Comparison of ENCODE assay signal across 20 cellular contexts in genomic region chrX:40004916-40005289, GRCh38.
DNase-seq lines count a peak whose midpoint lies in the region; ATAC-seq, FAIRE-seq and TF ChIP-seq lines count a peak whose summit lies in the region.
"Had no signal": no experiment of that assay in that cellular context is flagged by ENCODE, and none has a peak within 500 bp of the region (broad histone marks: within the 10 kb centered on the region; RNA-seq: fewer than 3 reads in every experiment).

No MANE protein-coding gene starts in this region.

- intact Hi-C loops in posterior cingulate gyrus (cut with DNase I), result no loop called here

- H3K27me3 ChIP-seq in BLaER1 treated with 17β-estradiol and CSF1 and Interleukin-3, amounts not matched to agents 10 nM and 100 nM, result peaks cover 59 to 68% (median 64%) of the 10 kb centered on the region in 11 experiments
- H3K27me3 ChIP-seq in H7 (ENCODE audit: control insufficient read depth, insufficient read depth, low read length) (peaks cover 48% of the 10 kb centered on the region; the same call in 1 of the 2 replicates), H1 (replicated peaks in 1 of 4; ENCODE audit: control insufficient read depth in 3 of 4, extremely low read depth in 1 of 4, insufficient read depth in 3 of 4, low read length in 3 of 4) (peaks cover 13 to 52% (median 36%) of the 10 kb centered on the region in 4 experiments; a peak in 6 of 7 replicates)
- H3K27me3 ChIP-seq: upper lobe of right lung had no signal

- no peak overlapping the region for H2AK5ac ChIP-seq in H1 (ENCODE audit: low read depth, low read length)

- peaks cover 17% of the 10 kb centered on the region for H3K27me3 Mint-ChIP-seq in nephron (ENCODE audit: low read depth)

- peak overlapping the region in 4 of 11 experiments; percentile 18 to 59 (median 42); a peak in 1 of 22 replicates for H3K9ac ChIP-seq in BLaER1 treated with 17β-estradiol and CSF1 and Interleukin-3, amounts not matched to agents 10 nM and 100 nM
- no peak overlapping the region for H3K9ac ChIP-seq in H1 (replicated peaks in 1 of 4; ENCODE audit: extremely low read depth in 1 of 4, low read depth in 3 of 4, low read length in 3 of 4)

- H3K4me3 ChIP-seq in BLaER1 treated with 17β-estradiol and CSF1 and Interleukin-3, amounts not matched to agents 10 nM and 100 nM, result peak overlapping the region in 9 of 10 experiments; percentile 32 to 59 (median 47); a peak in 15 of 20 replicates
- peak overlapping the region; percentile 59 for H3K4me3 ChIP-seq in H7 (ENCODE audit: insufficient read depth, low read depth, low read length)
- peak overlapping the region; percentile 22 to 64 (median 44) for H3K4me3 ChIP-seq in H1 (ENCODE audit: extremely low read depth in 1 of 4, insufficient read depth in 2 of 4, low read depth in 3 of 4, low read length in 4 of 4)
- H3K4me3 ChIP-seq: left lung, right lobe of liver, upper lobe of right lung had no signal

- H3K79me2 ChIP-seq in H1 (ENCODE audit: control insufficient read depth in 1 of 2, insufficient read depth in 2 of 2, low read length in 2 of 2), result no peaks in the 10 kb centered on the region

- H3K9me3 Mint-ChIP-seq in nephron, result peaks cover 7% of the 10 kb centered on the region
- H3K9me3 Mint-ChIP-seq: dendritic cell treated with granulocyte-macrophage colony-stimulating factor and Interleukin-4, amounts not matched to agents 40 ng/mL and 50 ng/mL, for 4 days had no signal

- peaks cover 27 to 42% (median 35%) of the 10 kb centered on the region in 11 experiments for H3K9me3 ChIP-seq in BLaER1 treated with 17β-estradiol and CSF1 and Interleukin-3, amounts not matched to agents 10 nM and 100 nM (replicated peaks in 1 of 11)
- H3K9me3 ChIP-seq in H1 (ENCODE audit: insufficient read depth in 2 of 2, low read depth in 1 of 2, low read length in 1 of 2), result no peaks in the 10 kb centered on the region
- H3K9me3 ChIP-seq: heart right ventricle, left lung, right lobe of liver, upper lobe of right lung had no signal

- H3K36me3 ChIP-seq in BLaER1 treated with 17β-estradiol and CSF1 and Interleukin-3, amounts not matched to agents 10 nM and 100 nM, result no peaks in the 10 kb centered on the region
- no peaks in the 10 kb centered on the region for H3K36me3 ChIP-seq in H7 (replicated peaks; ENCODE audit: control insufficient read depth, insufficient read depth, low read length)
- H3K36me3 ChIP-seq in H1 (ENCODE audit: control insufficient read depth in 2 of 4, insufficient read depth in 4 of 4, low read length in 3 of 4), result no peaks in the 10 kb centered on the region
- H3K36me3 ChIP-seq: heart right ventricle, left lung, right lobe of liver, upper lobe of right lung had no signal

- H3K4me1 Mint-ChIP-seq in nephron, result peaks cover 54% of the 10 kb centered on the region

- H4K8ac ChIP-seq in H1 (ENCODE audit: extremely low read depth, insufficient read depth, low read length), result no peak overlapping the region; the same call in 1 of the 2 replicates

- no peak overlapping the region for H2BK120ac ChIP-seq in H1 (replicated peaks; ENCODE audit: low read depth, low read length)

- TF ChIP-seq CTCF in H1 (IDR thresholded peaks at IDR 0.05; ENCODE audit: control extremely low read depth in 1 of 3, insufficient read depth in 1 of 3, low read depth in 1 of 3, low read length in 3 of 3), result no peak
- TF ChIP-seq CTCF in nephron (IDR thresholded peaks at IDR 0.05; ENCODE audit: unreplicated experiment in 3 of 3), result no peak

- DNase-seq in H7 (peak; percentile 60), H1 (ENCODE audit: low read depth in 1 of 2, low spot score in 2 of 2) (peak in 1 of 2 experiments; percentile 45), HuH-7.5 (ENCODE audit: low spot score) (no peak), posterior cingulate gyrus (no peak)
- no peak for DNase-seq in NK-92 treated with Interleukin-12 subunit alpha and Interleukin-12 subunit beta, amount 100 ng/mL, for 24 hours (lab: John Stamatoyannopoulos, UW)
- DNase-seq: AML-193; DMS79 treated with DMSO at 0.1 percent for 48 hours; HCEC 1CT; left lung; NCI-H1048; NCI-H2171 treated with DMSO at 0.1 percent for 48 hours; Right ventricle myocardium superior; stimulated activated CD4-positive, alpha-beta T cell treated with anti-CD3 and anti-CD28 coated beads, Interleukin-2, amount 100 ng/mL, for 48 hours; upper lobe of right lung had no signal

- CTCF ChIA-PET in H1 (lab: Charles Lee; ENCODE audit: partially characterized antibody), result interaction anchor here (0.7 kb wide), 1 partner anchor 527 kb away, joined by 4 read pairs; no protein-coding TSS in a partner anchor

- H2BK12ac ChIP-seq in H1 (ENCODE audit: low read depth, low read length), result no peak overlapping the region

- no peak overlapping the region for H3K18ac ChIP-seq in H1 (ENCODE audit: extremely low read depth, low read length)

- no peak overlapping the region for H3K4ac ChIP-seq in H1 (replicated peaks; ENCODE audit: insufficient read length, low read depth, low read length)

- TF ChIP-seq POLR2A in H1 (IDR thresholded peaks at IDR 0.05; ENCODE audit: control extremely low read depth in 1 of 2, low read depth in 2 of 2, low read length in 2 of 2), result no peak

- no peaks in the 10 kb centered on the region for H3K79me1 ChIP-seq in H1 (ENCODE audit: low read depth, low read length)

- H4K91ac ChIP-seq in H1 (replicated peaks; ENCODE audit: insufficient read length, low read length), result no peak overlapping the region

- peaks cover 6% of the 10 kb centered on the region; the same call in 1 of the 2 replicates for H3K23me2 ChIP-seq in H1 (ENCODE audit: low read depth, low read length)

- ATAC-seq in GM21619 (IDR thresholded peaks at IDR 0.05; ENCODE audit: unreplicated experiment), result no peak
- ATAC-seq: left lung, upper lobe of right lung had no signal

- no peak overlapping the region for H2BK5ac ChIP-seq in H1 (ENCODE audit: low read depth, low read length)

- H2AFZ ChIP-seq in H1 (ENCODE audit: low read length), result no peak overlapping the region

- FAIRE-seq in H1 (lab: Jason Lieb, UNC), result no peak

- H3K4me3 Mint-ChIP-seq in nephron, result no peak overlapping the region

- no peaks in the 10 kb centered on the region for H3K36me3 Mint-ChIP-seq in nephron (ENCODE audit: low read depth)

- WGBS in H1 (ENCODE audit: extremely low coverage in 1 of 2, insufficient coverage in 1 of 2, insufficient read length in 1 of 2, insufficient replicate concordance in 2 of 2, low coverage in 1 of 2, low lambda C conversion rate in 2 of 2, missing lambda C conversion rate in 1 of 2), 2 experiments, result 2% methylated on average over 14 of the region's 15 CpGs; no CpG with 5 or more reads in 1 of the 2 experiments

- POLR2A ChIA-PET in H1 (lab: Charles Lee; ENCODE audit: partially characterized antibody), result interaction anchor here (0.7 to 0.8 kb wide), 3 partner anchors 85 to 103 kb away, joined by 3 to 5 read pairs (median 4); no protein-coding TSS in a partner anchor

- TF ChIP-seq RAD21 in H1 (IDR thresholded peaks at IDR 0.05 in 1 of 2, conservative IDR thresholded peaks at IDR 0.05 in 1 of 2; ENCODE audit: low read depth in 2 of 2, low read length in 2 of 2), result no peak; a peak in 1 of 4 replicates

- H3K14ac ChIP-seq in H1 (ENCODE audit: insufficient read length), result no peak overlapping the region

- peak overlapping the region; percentile 13 to 93 (median 92) for H3K27ac Mint-ChIP-seq in nephron
- H3K27ac Mint-ChIP-seq: dendritic cell treated with granulocyte-macrophage colony-stimulating factor and Interleukin-4, amounts not matched to agents 40 ng/mL and 50 ng/mL, for 4 days had no signal

- H4K5ac ChIP-seq in H1 (ENCODE audit: insufficient read length, low read depth, low read length), result no peak overlapping the region

- H3K23ac ChIP-seq in H1 (ENCODE audit: insufficient read length), result no peak overlapping the region

- H2BK15ac ChIP-seq in H1 (ENCODE audit: low read length), result no peak overlapping the region

- TF ChIP-seq EP300 in H1 (IDR thresholded peaks at IDR 0.05; ENCODE audit: borderline replicate concordance in 1 of 2, low read depth in 2 of 2, low read length in 2 of 2), result no peak

- H4K20me1 ChIP-seq in BLaER1 treated with 17β-estradiol and CSF1 and Interleukin-3, amounts not matched to agents 10 nM and 100 nM, result peaks cover 0 to 5% (median 0%) of the 10 kb centered on the region in 11 experiments; a peak in 4 of 22 replicates
- H4K20me1 ChIP-seq in H1 (replicated peaks in 1 of 2; ENCODE audit: control insufficient read depth in 1 of 2, insufficient read depth in 2 of 2, low read length in 2 of 2), result no peaks in the 10 kb centered on the region

- peak overlapping the region; percentile 55 to 84 (median 79) for H3K4me2 ChIP-seq in BLaER1 treated with 17β-estradiol and CSF1 and Interleukin-3, amounts not matched to agents 10 nM and 100 nM
- H3K4me2 ChIP-seq in H1 (ENCODE audit: insufficient read depth in 1 of 2, low read depth in 2 of 2, low read length in 2 of 2), result peak overlapping the region; percentile 76 to 82

- no peak overlapping the region for H3K27ac ChIP-seq in BLaER1 treated with 17β-estradiol and CSF1 and Interleukin-3, amounts not matched to agents 10 nM and 100 nM
- no peak overlapping the region for H3K27ac ChIP-seq in H1 (ENCODE audit: low read depth, low read length)
- H3K27ac ChIP-seq: left lung, right lobe of liver, upper lobe of right lung had no signal

- H3K56ac ChIP-seq in H1 (replicated peaks; ENCODE audit: insufficient read length, low read depth, low read length), result no peak overlapping the region

- H2BK20ac ChIP-seq in H1 (ENCODE audit: low read length), result no peak overlapping the region

- peaks cover 26 to 64% (median 61%) of the 10 kb centered on the region in 10 experiments for H3K4me1 ChIP-seq in BLaER1 treated with 17β-estradiol and CSF1 and Interleukin-3, amounts not matched to agents 10 nM and 100 nM
- H3K4me1 ChIP-seq in H1 (replicated peaks in 1 of 4; ENCODE audit: control insufficient read depth in 3 of 4, insufficient read depth in 4 of 4, low read length in 3 of 4), result peaks cover 4 to 21% (median 8%) of the 10 kb centered on the region in 4 experiments
- H3K4me1 ChIP-seq: right lobe of liver had no signal

TF ChIP-seq in H1, 55 proteins besides CTCF, POLR2A, EP300 and RAD21:
- TF ChIP-seq SIN3A (conservative IDR thresholded peaks at IDR 0.05 in 1 of 2, IDR thresholded peaks at IDR 0.05 in 1 of 2; ENCODE audit: low read depth in 1 of 2, low read length in 2 of 2) (no peak), SIX5 (IDR thresholded peaks at IDR 0.05; ENCODE audit: low read depth, low read length) (no peak), CEBPB (IDR thresholded peaks at IDR 0.05; ENCODE audit: low read depth, low read length) (no peak), RXRA (IDR thresholded peaks at IDR 0.05; ENCODE audit: insufficient read depth, low read depth, low read length) (no peak), SUZ12 (IDR thresholded peaks at IDR 0.05; ENCODE audit: low read length) (no peak)
